Comparison of ENCODE assay signal across 9 cellular contexts in genomic region chr22:46770726-46771125, GRCh38. TPM values are rescaled to one million over a fixed set of nuclear protein-coding genes. Genes with fewer than 3 reads are reported as not detected.
DNase-seq lines count a peak whose midpoint lies in the region; ATAC-seq and TF ChIP-seq lines count a peak whose summit lies in the region.
"Had no signal": no experiment of that assay in that cellular context is flagged by ENCODE, and none has a peak within 500 bp of the region (broad histone marks: within the 10 kb centered on the region; RNA-seq: fewer than 3 reads in every experiment).

No MANE protein-coding gene starts in this region.

- no peaks in the 10 kb centered on the region for H3K9me3 ChIP-seq in lower lobe of right lung
- no peaks in the 10 kb centered on the region for H3K9me3 ChIP-seq in thyroid gland

- H3K9me3 Mint-ChIP-seq in activated naive CD8-positive, alpha-beta T cell treated with anti-CD3 and anti-CD28 coated beads, Interleukin-2, amount 10 ng/mL, durations not matched to agents 7 days and 5 days, result no peaks in the 10 kb centered on the region

- POLR2A ChIA-PET in activated naive CD8-positive, alpha-beta T cell treated with anti-CD3 and anti-CD28 coated beads, Interleukin-2, amount 10 ng/mL, durations not matched to agents 7 days and 5 days (lab: Charles Lee), result no interaction called here

- peaks cover 22% of the 10 kb centered on the region for H3K36me3 Mint-ChIP-seq in activated naive CD8-positive, alpha-beta T cell treated with anti-CD3 and anti-CD28 coated beads, Interleukin-2, amount 10 ng/mL, durations not matched to agents 7 days and 5 days

- WGBS in thyroid gland, 2 donors, result 70 to 76% methylated on average over 9 of the region's 9 CpGs

- no peaks in the 10 kb centered on the region for H3K27me3 Mint-ChIP-seq in activated naive CD8-positive, alpha-beta T cell treated with anti-CD3 and anti-CD28 coated beads, Interleukin-2, amount 10 ng/mL, durations not matched to agents 7 days and 5 days

- peak; percentile 69 for DNase-seq in activated effector memory CD4-positive, alpha-beta T cell treated with anti-CD3 and anti-CD28 coated beads, Interleukin-2, amount 50 U/mL, for 16 hours
- no peak for DNase-seq in activated effector memory CD4-positive, alpha-beta T cell treated with Interleukin-2 at 50 U/mL for 16 hours
- no peak for DNase-seq in activated naive CD8-positive, alpha-beta T cell treated with anti-CD3 and anti-CD28 coated beads, Interleukin-2, amount 10 ng/mL, durations not matched to agents 7 days and 5 days
- DNase-seq in lower lobe of right lung (no peak), thyroid gland (no peak), HuH-7.5 (ENCODE audit: low spot score) (no peak), foreskin melanocyte (no peak)

- intact Hi-C loops in lower lobe of right lung (cut with DNase I), result no loop called here
- intact Hi-C loops in thyroid gland (cut with DNase I), result no loop called here

- H3K27ac Mint-ChIP-seq in activated naive CD8-positive, alpha-beta T cell treated with anti-CD3 and anti-CD28 coated beads, Interleukin-2, amount 10 ng/mL, durations not matched to agents 7 days and 5 days, result peak overlapping the region; percentile 89

- no peaks in the 10 kb centered on the region for H3K27me3 ChIP-seq in lower lobe of right lung (ENCODE audit: low read depth)
- no peaks in the 10 kb centered on the region for H3K27me3 ChIP-seq in thyroid gland

- H3K4me3 ChIP-seq in lower lobe of right lung (no peak overlapping the region), thyroid gland (replicated peaks in 1 of 3) (no peak overlapping the region)
- H3K4me3 ChIP-seq: K562 had no signal

- TF ChIP-seq POLR2A in thyroid gland (IDR thresholded peaks at IDR 0.05), result no peak

- peak overlapping the region; percentile 52 for H3K4me3 Mint-ChIP-seq in activated naive CD8-positive, alpha-beta T cell treated with anti-CD3 and anti-CD28 coated beads, Interleukin-2, amount 10 ng/mL, durations not matched to agents 7 days and 5 days

- H3K36me3 ChIP-seq in lower lobe of right lung (no peaks in the 10 kb centered on the region), thyroid gland (no peaks in the 10 kb centered on the region)

- H3K4me1 Mint-ChIP-seq in activated naive CD8-positive, alpha-beta T cell treated with anti-CD3 and anti-CD28 coated beads, Interleukin-2, amount 10 ng/mL, durations not matched to agents 7 days and 5 days, result peaks cover 54% of the 10 kb centered on the region

- H3K27ac ChIP-seq in lower lobe of right lung (peak overlapping the region; percentile 77), thyroid gland (peak overlapping the region; percentile 16 to 94 (median 87))

- peaks cover 70% of the 10 kb centered on the region for H3K4me1 ChIP-seq in lower lobe of right lung
- peaks cover 32 to 63% of the 10 kb centered on the region in 2 donors for H3K4me1 ChIP-seq in thyroid gland

- ATAC-seq in activated naive CD8-positive, alpha-beta T cell treated with anti-CD3 and anti-CD28 coated beads, Interleukin-2, amount 10 ng/mL, durations not matched to agents 7 days and 5 days (ENCODE audit: low read depth), result no peak
- ATAC-seq in lower lobe of right lung, result no peak
- ATAC-seq in GM21423 (IDR thresholded peaks at IDR 0.05; ENCODE audit: unreplicated experiment), result no peak
- ATAC-seq: K562 had no signal

- TF ChIP-seq CTCF in lower lobe of right lung (IDR thresholded peaks at IDR 0.05) (no peak), thyroid gland (IDR thresholded peaks at IDR 0.05) (no peak)

RNA-seq across cellular contexts. Expression of gene TBC1D22A, which starts 8.3 kb away (rescaled TPM):
- 10 to 100 TPM; 47.2 to 49.1 TPM for total RNA-seq in activated naive CD8-positive, alpha-beta T cell treated with anti-CD3 and anti-CD28 coated beads, Interleukin-2, amount 10 ng/mL, durations not matched to agents 7 days and 5 days
- total RNA-seq in lower lobe of right lung, result 34.1 TPM
- total RNA-seq in thyroid gland, result 10 to 100 TPM; 26.7 to 34.6 (median 33.2) TPM

RNA-seq across cellular contexts. Expression of gene CERK, which starts 32.7 kb away (rescaled TPM):
- 10 to 100 TPM; 90.8 to 94.9 TPM for total RNA-seq in activated naive CD8-positive, alpha-beta T cell treated with anti-CD3 and anti-CD28 coated beads, Interleukin-2, amount 10 ng/mL, durations not matched to agents 7 days and 5 days
- total RNA-seq in lower lobe of right lung (26.1 TPM), thyroid gland (10 to 100 TPM; 74.6 to 84.7 (median 81.5) TPM)
